9 cellular contexts compared by ENCODE assay signal in genomic region chrX:20116575-20117240, GRCh38. TPM values are rescaled to one million over a fixed set of nuclear protein-coding genes. Genes with fewer than 3 reads are reported as not detected.
DNase-seq lines count a peak whose midpoint lies in the region; ATAC-seq, FAIRE-seq and TF ChIP-seq lines count a peak whose summit lies in the region.
"Had no signal": no experiment of that assay in that cellular context is flagged by ENCODE, and none has a peak within 500 bp of the region (broad histone marks: within the 10 kb centered on the region; RNA-seq: fewer than 3 reads in every experiment).

MAP7D2 (minus strand) TSS chrX:20116907; CDS start chrX:20116879, 28 bp downstream.

- no peaks in the 10 kb centered on the region for H3K27me3 ChIP-seq in Caco-2 (replicated peaks; ENCODE audit: control insufficient read depth, insufficient read depth, low read length)

- no TSS peak for BruUV-seq in Caco-2 (replicated peaks; lab: Mats Ljungman, UMichigan)

- H3K9me3 ChIP-seq in Caco-2, result no peaks in the 10 kb centered on the region

- H3K4me3 Mint-ChIP-seq in Caco-2 (ENCODE audit: unreplicated experiment) (peak within 1 kb of the TSS; percentile 85), progenitor cell of endocrine pancreas (ENCODE audit: low read depth) (peak within 1 kb of the TSS; percentile 64)

- DNase-seq in Caco-2, result peak; percentile 44 to 60
- no peak for DNase-seq in frontal cortex (ENCODE audit: low spot score in 2 of 2)
- no peak for DNase-seq in progenitor cell of endocrine pancreas (ENCODE audit: low spot score, unreplicated experiment)
- no peak for DNase-seq in NCI-H345 treated with DMSO at 0.1 percent for 48 hours (lab: John Stamatoyannopoulos, UW; ENCODE audit: unreplicated experiment)

- peak; percentile 62 for ATAC-seq in SK-N-SH treated with all-trans-retinoic acid at 6 μM for 48 hours
- no peak for ATAC-seq in HG03442 (IDR thresholded peaks at IDR 0.05; ENCODE audit: unreplicated experiment)
- ATAC-seq in HG03159 (IDR thresholded peaks at IDR 0.05; ENCODE audit: unreplicated experiment), result no peak
- ATAC-seq in HG03460 (IDR thresholded peaks at IDR 0.05; ENCODE audit: unreplicated experiment), result no peak

- H3K9me3 Mint-ChIP-seq in Caco-2 (ENCODE audit: unreplicated experiment) (no peaks in the 10 kb centered on the region), progenitor cell of endocrine pancreas (ENCODE audit: low read depth) (peaks cover 8% of the 10 kb centered on the region)

- no peaks in the 10 kb centered on the region for H3K27me3 Mint-ChIP-seq in Caco-2 (ENCODE audit: insufficient read depth, unreplicated experiment)
- H3K27me3 Mint-ChIP-seq in progenitor cell of endocrine pancreas, result peaks cover 22% of the 10 kb centered on the region

- H3K4me1 Mint-ChIP-seq in Caco-2 (ENCODE audit: low read depth, unreplicated experiment), result peaks cover 16% of the 10 kb centered on the region
- peaks cover 2% of the 10 kb centered on the region for H3K4me1 Mint-ChIP-seq in progenitor cell of endocrine pancreas (ENCODE audit: low read depth)

- FAIRE-seq in frontal cortex (lab: Jason Lieb, UNC), result no peak

- peak within 1 kb of the TSS; percentile 66 for H3K4me3 ChIP-seq in Caco-2 (ENCODE audit: low read depth, low read length)

- no peak for TF ChIP-seq CTCF in Caco-2 (IDR thresholded peaks at IDR 0.05; ENCODE audit: insufficient read depth in 1 of 2, low read depth in 1 of 2, low read length in 1 of 2, severe bottlenecking in 1 of 2, unreplicated experiment in 1 of 2)
- no peak for TF ChIP-seq CTCF in progenitor cell of endocrine pancreas (IDR thresholded peaks at IDR 0.05; ENCODE audit: unreplicated experiment)

- no peaks in the 10 kb centered on the region for H3K4me1 ChIP-seq in Caco-2

- H3K36me3 Mint-ChIP-seq in Caco-2 (ENCODE audit: insufficient read depth, unreplicated experiment), result no peaks in the 10 kb centered on the region
- H3K36me3 Mint-ChIP-seq in progenitor cell of endocrine pancreas (ENCODE audit: insufficient read depth), result no peaks in the 10 kb centered on the region

- POLR2A ChIA-PET in Caco-2 (lab: Charles Lee), result no interaction called here

- no peaks in the 10 kb centered on the region for H3K36me3 ChIP-seq in Caco-2 (ENCODE audit: control insufficient read depth, insufficient read depth, low read length)

- H3K27ac Mint-ChIP-seq in Caco-2 (ENCODE audit: unreplicated experiment) (peak within 1 kb of the TSS; percentile 76), progenitor cell of endocrine pancreas (no peak within 1 kb of the TSS)

- intact Hi-C loops in Caco-2 (cut with micrococcal nuclease; ENCODE audit: unreplicated experiment), result no loop called here

- CTCF ChIA-PET in Caco-2 (lab: Charles Lee), result interaction anchor here (0.5 kb wide), 1 partner anchor 18 kb away, joined by 5 read pairs; no protein-coding TSS in a partner anchor

TF ChIP-seq in SK-N-SH treated with all-trans-retinoic acid at 6 μM for 48 hours, 23 proteins besides CTCF, POLR2A, EP300 and RAD21:
- TF ChIP-seq ZFP30 (CRISPR knock-in tag; IDR thresholded peaks at IDR 0.05), result no peak

RNA-seq across cellular contexts. Expression of gene MAP7D2, which starts in this region (rescaled TPM):
- total RNA-seq in Caco-2 (2022) (42.8 and 45.4 TPM in 2 replicates), frontal cortex (11.4 TPM), progenitor cell of endocrine pancreas (1.4 and 1.5 TPM in 2 replicates)
- total RNA-seq: HT1080 had no signal

Comparison
In these comparisons a context has a peak if more than half of its experiments do, and no peak if none do; other contexts are left out.
1. DNase-seq: peak in Caco-2 (2 of 2); none in frontal cortex (0 of 2), progenitor cell of endocrine pancreas (single experiment) and NCI-H345 treated with DMSO at 0.1 percent for 48 hours (single experiment).